Comparison of ENCODE assay signal across 8 cellular contexts in the genomic region with DNA sequence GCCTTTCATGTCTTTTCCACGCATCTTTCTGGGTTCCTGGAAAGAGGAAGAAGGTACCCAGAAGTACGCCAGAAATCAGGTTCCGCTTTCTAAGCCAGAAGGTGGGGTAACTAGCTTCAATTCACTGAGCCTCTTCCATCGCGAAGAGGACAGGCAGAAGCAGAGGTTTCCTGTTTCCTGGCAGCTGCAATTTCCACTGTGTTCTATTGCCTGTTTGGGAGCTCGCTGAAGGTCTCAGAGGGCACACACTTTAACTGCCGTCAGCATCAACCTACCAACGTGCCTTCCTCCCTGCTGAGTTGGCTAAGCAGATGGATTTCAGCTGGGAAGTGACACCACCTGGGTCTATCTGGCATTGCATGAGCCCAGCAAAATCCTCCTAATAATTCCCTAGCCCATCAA. TPM values are rescaled to one million over a fixed set of nuclear protein-coding genes. Genes with fewer than 3 reads are reported as not detected.
DNase-seq lines count a peak whose midpoint lies in the region; ATAC-seq and TF ChIP-seq lines count a peak whose summit lies in the region.

No MANE protein-coding gene starts in this region.

- peak overlapping the region; percentile 84 for H3K27ac Mint-ChIP-seq in activated CD4-positive, alpha-beta T cell treated with anti-CD3 and anti-CD28 coated beads, Interleukin-2, amount 10 ng/mL, durations not matched to agents 24 days and 14 days
- H3K27ac Mint-ChIP-seq in glutamatergic neuron (ENCODE audit: unreplicated experiment) = no peak overlapping the region

- ATAC-seq in PC-3 = peak; percentile 91
- ATAC-seq in GM18867 (IDR thresholded peaks at IDR 0.05; ENCODE audit: unreplicated experiment) = no peak

- BruUV-seq in PC-3 (replicated peaks; lab: Mats Ljungman, UMichigan) = no TSS peak

- H3F3A ChIP-seq in PC-3 (ENCODE audit: low read length, unreplicated experiment) = no peaks in the 10 kb centered on the region

- peak; percentile 77 for DNase-seq in activated CD4-positive, alpha-beta T cell treated with anti-CD3 and anti-CD28 coated beads, Interleukin-2, amount 10 ng/mL, durations not matched to agents 24 days and 14 days
- no peak for DNase-seq in activated CD4-positive, alpha-beta T cell treated with anti-CD3 and anti-CD28 coated beads, Interleukin-2, amount 50 U/mL, for 48 hours
- peak; percentile 60 for DNase-seq in HPDE6-E6E7 (ENCODE audit: extremely low spot score)
- DNase-seq in PC-3 = peak; percentile 54
- peak; percentile 43 for DNase-seq in epithelial cell of esophagus (ENCODE audit: low read depth)
- DNase-seq in glutamatergic neuron = no peak

- no peaks in the 10 kb centered on the region for H3K9me2 ChIP-seq in PC-3 (replicated peaks; ENCODE audit: low read length)

- H3K36me3 ChIP-seq in PC-3 (ENCODE audit: low read depth, low read length) (no peaks in the 10 kb centered on the region), parathyroid adenoma (ENCODE audit: control insufficient read depth, insufficient read depth, low read length) (no peaks in the 10 kb centered on the region)

- H3K9me3 ChIP-seq in PC-3 (ENCODE audit: low read length) = no peaks in the 10 kb centered on the region
- H3K9me3 ChIP-seq in parathyroid adenoma (ENCODE audit: control insufficient read depth, low read length) = no peaks in the 10 kb centered on the region

- H2AFZ ChIP-seq in PC-3 (ENCODE audit: low read length) (0 out of 2 replicates have a peak overlapping the region, but pooled peaks have one; percentile 55), parathyroid adenoma (peak overlapping the region; percentile 46)

- H3K4me3 ChIP-seq in PC-3 (ENCODE audit: low read length) (no peak overlapping the region), epithelial cell of esophagus (ENCODE audit: low read length) (no peak overlapping the region), parathyroid adenoma (ENCODE audit: low read depth, low read length) (no peak overlapping the region)

- peak overlapping the region; percentile 61 for H3K4me3 Mint-ChIP-seq in activated CD4-positive, alpha-beta T cell treated with anti-CD3 and anti-CD28 coated beads, Interleukin-2, amount 10 ng/mL, durations not matched to agents 24 days and 14 days
- H3K4me3 Mint-ChIP-seq in glutamatergic neuron (ENCODE audit: unreplicated experiment) = no peak overlapping the region

- H3K36me3 Mint-ChIP-seq in activated CD4-positive, alpha-beta T cell treated with anti-CD3 and anti-CD28 coated beads, Interleukin-2, amount 10 ng/mL, durations not matched to agents 24 days and 14 days (ENCODE audit: low read depth) = peaks cover 16% of the 10 kb centered on the region
- no peaks in the 10 kb centered on the region for H3K36me3 Mint-ChIP-seq in glutamatergic neuron (ENCODE audit: unreplicated experiment)

- H3K27me3 ChIP-seq in PC-3 (ENCODE audit: low read length) (no peaks in the 10 kb centered on the region), parathyroid adenoma (ENCODE audit: control insufficient read depth, insufficient read depth, low read length) (no peaks in the 10 kb centered on the region)

- POLR2A ChIA-PET in PC-3 (lab: Charles Lee; ENCODE audit: unreplicated experiment) = interaction anchor here (0.6 kb wide), 1 partner anchor 20 kb away, joined by 3 read pairs; no protein-coding TSS in a partner anchor

- TF ChIP-seq CTCF in PC-3 (conservative IDR thresholded peaks at IDR 0.05; ENCODE audit: low read depth, low read length) = peak; percentile 45
- peak; percentile 37 for TF ChIP-seq CTCF in epithelial cell of esophagus (IDR thresholded peaks at IDR 0.05; ENCODE audit: insufficient read depth, low read depth, low read length, missing control alignments)
- TF ChIP-seq CTCF in parathyroid adenoma (IDR thresholded peaks at IDR 0.05) = no peak
- no peak for TF ChIP-seq CTCF in glutamatergic neuron (IDR thresholded peaks at IDR 0.05; ENCODE audit: partially characterized antibody, unreplicated experiment)

- H3K9ac ChIP-seq in PC-3 (ENCODE audit: low read length) = no peak overlapping the region
- no peak overlapping the region for H3K9ac ChIP-seq in parathyroid adenoma

- H3K4me1 ChIP-seq in PC-3 (ENCODE audit: insufficient read depth, low read length) (no peaks in the 10 kb centered on the region), parathyroid adenoma (no peaks in the 10 kb centered on the region)

- no peaks in the 10 kb centered on the region for H3K79me2 ChIP-seq in PC-3 (ENCODE audit: low read length)
- no peaks in the 10 kb centered on the region for H3K79me2 ChIP-seq in parathyroid adenoma

- H3K27me3 Mint-ChIP-seq in activated CD4-positive, alpha-beta T cell treated with anti-CD3 and anti-CD28 coated beads, Interleukin-2, amount 10 ng/mL, durations not matched to agents 24 days and 14 days = no peaks in the 10 kb centered on the region
- H3K27me3 Mint-ChIP-seq in glutamatergic neuron (ENCODE audit: unreplicated experiment) = peaks cover 2% of the 10 kb centered on the region

- H3K4me1 Mint-ChIP-seq in activated CD4-positive, alpha-beta T cell treated with anti-CD3 and anti-CD28 coated beads, Interleukin-2, amount 10 ng/mL, durations not matched to agents 24 days and 14 days = peaks cover 28% of the 10 kb centered on the region
- H3K4me1 Mint-ChIP-seq in glutamatergic neuron (ENCODE audit: low read depth, unreplicated experiment) = peaks cover 15% of the 10 kb centered on the region

- intact Hi-C loops in activated CD4-positive, alpha-beta T cell treated with anti-CD3 and anti-CD28 coated beads, Interleukin-2, amount 10 ng/mL, durations not matched to agents 24 days and 14 days (cut with micrococcal nuclease) = loop anchor here (1.0 kb wide), 1 partner anchor 10 kb away; a partner anchor contains a TSS
- intact Hi-C loops in PC-3 (cut with micrococcal nuclease) = loop anchor here (1.0 kb wide), 1 partner anchor 37 kb away; no protein-coding TSS in a partner anchor

- H3K27ac ChIP-seq in PC-3 (ENCODE audit: low read length) (no peak overlapping the region), parathyroid adenoma (no peak overlapping the region)

- H3K4me2 ChIP-seq in PC-3 (ENCODE audit: low read length) (no peak overlapping the region), parathyroid adenoma (ENCODE audit: low read length) (no peak overlapping the region)

- H3K9me3 Mint-ChIP-seq in activated CD4-positive, alpha-beta T cell treated with anti-CD3 and anti-CD28 coated beads, Interleukin-2, amount 10 ng/mL, durations not matched to agents 24 days and 14 days = no peaks in the 10 kb centered on the region
- H3K9me3 Mint-ChIP-seq in glutamatergic neuron (ENCODE audit: unreplicated experiment) = peaks cover 1% of the 10 kb centered on the region

- CTCF ChIA-PET in PC-3 (lab: Charles Lee) = no interaction called here

- H4K20me1 ChIP-seq in PC-3 (ENCODE audit: low read length) = no peaks in the 10 kb centered on the region

RNA-seq across cellular contexts. Expression of a gene that starts 10.0 kb away (rescaled TPM):
- total RNA-seq in activated CD4-positive, alpha-beta T cell treated with anti-CD3 and anti-CD28 coated beads, Interleukin-2, amount 10 ng/mL, durations not matched to agents 24 days and 14 days = 5.3 and 6.2 TPM in 2 replicates
- total RNA-seq in PC-3 (2014; rRNA removed) (26.1 and 31.3 TPM in 2 replicates), glutamatergic neuron (ENCODE audit: unreplicated experiment) (not detected)

RNA-seq across cellular contexts. Expression of a gene that starts 55.3 kb away (rescaled TPM):
- 144 and 149 TPM in 2 replicates for total RNA-seq in activated CD4-positive, alpha-beta T cell treated with anti-CD3 and anti-CD28 coated beads, Interleukin-2, amount 10 ng/mL, durations not matched to agents 24 days and 14 days
- 60.0 and 76.1 TPM in 2 replicates for total RNA-seq in PC-3 (2014; rRNA removed)
- total RNA-seq in glutamatergic neuron (ENCODE audit: unreplicated experiment) = 92.0 TPM

Comparison
In these comparisons a context has a peak if more than half of its experiments do, and no peak if none do; other contexts are left out.
1. DNase-seq: peak in activated CD4-positive, alpha-beta T cell treated with anti-CD3 and anti-CD28 coated beads, Interleukin-2, amount 10 ng/mL, durations not matched to agents 24 days and 14 days (single experiment), HPDE6-E6E7 (single experiment), PC-3 (single experiment) and epithelial cell of esophagus (single experiment); none in activated CD4-positive, alpha-beta T cell treated with anti-CD3 and anti-CD28 coated beads, Interleukin-2, amount 50 U/mL, for 48 hours (0 of 2) and glutamatergic neuron (single experiment).
2. CTCF ChIP-seq: peak in PC-3 (single experiment) and epithelial cell of esophagus (single experiment); none in parathyroid adenoma (single experiment) and glutamatergic neuron (single experiment).